In genomic region chr3:50584391-50584790, GRCh38 we compare ENCODE assay signal across 8 cellular contexts. TPM values are rescaled to one million over a fixed set of nuclear protein-coding genes. Genes with fewer than 3 reads are reported as not detected.
DNase-seq lines count a peak whose midpoint lies in the region; ATAC-seq and TF ChIP-seq lines count a peak whose summit lies in the region.

No MANE protein-coding gene starts in this region.

- no peaks in the 10 kb centered on the region; the same call in 1 of the 2 replicates for H4K20me1 ChIP-seq in GM23338 (replicated peaks; ENCODE audit: insufficient read depth)

- no peak overlapping the region for H4K8ac ChIP-seq in mesenchymal stem cell (ENCODE audit: low read length)

- no peak for TF ChIP-seq CTCF in 22Rv1 (IDR thresholded peaks at IDR 0.05)
- no peak for TF ChIP-seq CTCF in GM23338 (conservative IDR thresholded peaks at IDR 0.05; ENCODE audit: low read depth in 2 of 2)
- no peak for TF ChIP-seq CTCF in body of pancreas (IDR thresholded peaks at IDR 0.05)

- H3K4me2 ChIP-seq in GM23338 (no peak overlapping the region), mesenchymal stem cell (ENCODE audit: low read length, poor library complexity, severe bottlenecking) (no peak overlapping the region)

- H3K4me3 ChIP-seq in GM23338, result no peak overlapping the region
- H3K4me3 ChIP-seq in body of pancreas, result no peak overlapping the region
- H3K4me3 ChIP-seq in mesenchymal stem cell (ENCODE audit: insufficient read depth in 1 of 2, low read depth in 1 of 2, low read length in 2 of 2), result no peak overlapping the region

- DNase-seq in GM23338 (ENCODE audit: low spot score), result peak; percentile 25
- no peak for DNase-seq in body of pancreas
- DNase-seq in mesenchymal stem cell, result peak; percentile 14
- no peak for DNase-seq in GM19238 (ENCODE audit: insufficient read length, low spot score)
- no peak for DNase-seq in stimulated activated CD8-positive, alpha-beta memory T cell treated with anti-CD3 and anti-CD28 coated beads, Interleukin-4, amount 100 ng/mL, for 48 hours

- H2BK12ac ChIP-seq in mesenchymal stem cell (ENCODE audit: low read length in 2 of 2), result no peak overlapping the region

- H3K36me3 Mint-ChIP-seq in GM23338 (ENCODE audit: low read depth), result peaks cover 3% of the 10 kb centered on the region; the same call in 2 of the 3 replicates

- H4K91ac ChIP-seq in mesenchymal stem cell (ENCODE audit: low read length), result no peak overlapping the region

- no peaks in the 10 kb centered on the region for H3F3A ChIP-seq in GM23338 (replicated peaks; ENCODE audit: low read depth)

- intact Hi-C loops in body of pancreas (cut with DNase I), result no loop called here

- no peak overlapping the region for H2AFZ ChIP-seq in GM23338
- H2AFZ ChIP-seq in mesenchymal stem cell (ENCODE audit: low read depth, low read length), result no peak overlapping the region

- no peaks in the 10 kb centered on the region for H3K9me3 Mint-ChIP-seq in GM23338

- no peak for TF ChIP-seq POLR2A in body of pancreas (IDR thresholded peaks at IDR 0.05)

- WGBS in body of pancreas, 2 donors, result 72 to 92% methylated on average over 2 of the region's 2 CpGs
- WGBS in mesenchymal stem cell, result 53% methylated on average over 2 of the region's 2 CpGs

- H3K27ac ChIP-seq in 22Rv1 (0 out of 2 replicates have a peak overlapping the region, but pooled peaks have one; percentile 7), GM23338 (ENCODE audit: low read depth) (peak overlapping the region; percentile 63; the same call in 1 of the 2 replicates), body of pancreas (peak overlapping the region; percentile 56 to 87 (median 71)), mesenchymal stem cell (ENCODE audit: low read length, poor library complexity, severe bottlenecking) (no peak overlapping the region)

- no peak overlapping the region for H2BK5ac ChIP-seq in mesenchymal stem cell (ENCODE audit: low read depth, low read length, poor library complexity, severe bottlenecking)

- H3K79me1 ChIP-seq in mesenchymal stem cell (replicated peaks; ENCODE audit: low read length, poor library complexity, severe bottlenecking), result no peaks in the 10 kb centered on the region

- H3K27me3 ChIP-seq in GM23338 (ENCODE audit: insufficient read depth) (no peaks in the 10 kb centered on the region), body of pancreas (no peaks in the 10 kb centered on the region), mesenchymal stem cell (ENCODE audit: control insufficient read depth in 1 of 2, insufficient read depth in 1 of 2, low read length in 2 of 2) (no peaks in the 10 kb centered on the region)

- H3K4me1 ChIP-seq in GM23338 (ENCODE audit: insufficient read depth) (no peaks in the 10 kb centered on the region), body of pancreas (peaks cover 91% of the 10 kb centered on the region), mesenchymal stem cell (ENCODE audit: control insufficient read depth, insufficient read depth, low read depth, low read length) (no peaks in the 10 kb centered on the region)

- no peak overlapping the region for H3K9ac ChIP-seq in mesenchymal stem cell (ENCODE audit: low read length)

- H2AK5ac ChIP-seq in mesenchymal stem cell (ENCODE audit: low read length, severe bottlenecking), result no peak overlapping the region

- no peak overlapping the region for H2BK15ac ChIP-seq in mesenchymal stem cell (ENCODE audit: low read depth, poor library complexity, severe bottlenecking)

- no peaks in the 10 kb centered on the region for H3K79me2 ChIP-seq in GM23338 (replicated peaks; ENCODE audit: insufficient read depth)

- ATAC-seq in GM23338, result no peak; the same call in 2 of the 3 replicates
- ATAC-seq in body of pancreas, result no peak
- ATAC-seq in HG02798 (IDR thresholded peaks at IDR 0.05; ENCODE audit: poor library complexity, unreplicated experiment), result no peak
- no peak for ATAC-seq in HG02588 (IDR thresholded peaks at IDR 0.05; ENCODE audit: unreplicated experiment)

- no peaks in the 10 kb centered on the region for H3K9me3 ChIP-seq in body of pancreas
- no peaks in the 10 kb centered on the region for H3K9me3 ChIP-seq in mesenchymal stem cell (ENCODE audit: control insufficient read depth, low read length)

- no peak overlapping the region for H3K18ac ChIP-seq in mesenchymal stem cell (ENCODE audit: low read depth in 1 of 2, low read length in 2 of 2)

- no peak overlapping the region for H3K23ac ChIP-seq in mesenchymal stem cell (ENCODE audit: low read length in 2 of 2)

- H3K4ac ChIP-seq in mesenchymal stem cell (ENCODE audit: low read depth in 1 of 2, low read length in 2 of 2), result no peak overlapping the region

- peaks cover 6% of the 10 kb centered on the region for H3K4me1 Mint-ChIP-seq in GM23338

- H3K14ac ChIP-seq in mesenchymal stem cell (ENCODE audit: low read length in 2 of 2), result no peak overlapping the region

- H3K4me3 Mint-ChIP-seq in GM23338, result no peak overlapping the region; the same call in 2 of the 3 replicates

- no peaks in the 10 kb centered on the region for H3K27me3 Mint-ChIP-seq in GM23338 (ENCODE audit: insufficient read depth, low read depth, poor library complexity)

- no peaks in the 10 kb centered on the region for H3K9me2 ChIP-seq in GM23338 (ENCODE audit: insufficient read depth)

- H2BK120ac ChIP-seq in mesenchymal stem cell (ENCODE audit: low read depth, low read length), result no peak overlapping the region

- no peak overlapping the region for H3K27ac Mint-ChIP-seq in GM23338

- H3K36me3 ChIP-seq in GM23338 (ENCODE audit: insufficient read depth) (no peaks in the 10 kb centered on the region), body of pancreas (replicated peaks in 1 of 2; ENCODE audit: insufficient read depth in 1 of 2, low read depth in 2 of 2) (no peaks in the 10 kb centered on the region), mesenchymal stem cell (ENCODE audit: control insufficient read depth in 1 of 2, insufficient read depth in 2 of 2, low read depth in 1 of 2, low read length in 2 of 2) (peaks cover 24 to 32% of the 10 kb centered on the region in 2 experiments)

TF ChIP-seq in GM23338, 12 proteins besides CTCF, POLR2A, EP300 and RAD21 (continues in another document):
- TF ChIP-seq POLR2AphosphoS5 (IDR thresholded peaks at IDR 0.05; ENCODE audit: low read depth) (no peak), EZH2phosphoT487 (IDR thresholded peaks at IDR 0.05; ENCODE audit: unreplicated experiment) (no peak), EZH2 (IDR thresholded peaks at IDR 0.05; ENCODE audit: low read depth, unreplicated experiment) (no peak), ZNF114 (CRISPR knock-in tag; IDR thresholded peaks at IDR 0.05) (no peak), CREB1 (CRISPR knock-in tag; IDR thresholded peaks at IDR 0.05; ENCODE audit: low read depth) (no peak), REST (IDR thresholded peaks at IDR 0.05; ENCODE audit: unreplicated experiment) (no peak), JUNB (IDR thresholded peaks at IDR 0.05; ENCODE audit: unreplicated experiment) (no peak)

RNA-seq across cellular contexts. Expression of gene HEMK1, which starts 15.1 kb away (rescaled TPM):
- total RNA-seq in GM23338 (2014; rRNA removed; shearing (Covaris generic)), result 5.6 and 8.5 TPM in 2 replicates
- 10.1 and 11.0 TPM in 2 replicates for polyA plus RNA-seq in GM23338 (2016; fragmentation: Nextera tagmentation; extraction: Ambion mirVana)
- total RNA-seq in body of pancreas, result 1 to 10 TPM; 6.7 to 9.6 TPM
- polyA plus RNA-seq in mesenchymal stem cell (2013, experiment 1 of 2), result 13.9 TPM
- 15.8 TPM for polyA plus RNA-seq in mesenchymal stem cell (2013, experiment 2 of 2)

RNA-seq across cellular contexts. Expression of gene C3orf18, which starts 16.8 kb away (rescaled TPM):
- total RNA-seq in GM23338 (2014; rRNA removed; shearing (Covaris generic)), result 7.7 and 10.3 TPM in 2 replicates
- 2.4 TPM in 2 replicates for polyA plus RNA-seq in GM23338 (2016; fragmentation: Nextera tagmentation; extraction: Ambion mirVana)
- 10 to 100 TPM in 1 of 2 donors, 1 to 10 TPM in 1; 6.3 to 11.4 TPM for total RNA-seq in body of pancreas
- 5.1 TPM for polyA plus RNA-seq in mesenchymal stem cell (2013, experiment 1 of 2)
- 5.3 TPM for polyA plus RNA-seq in mesenchymal stem cell (2013, experiment 2 of 2)

RNA-seq across cellular contexts. Expression of gene CISH, which starts 27.2 kb away (rescaled TPM):
- total RNA-seq in GM23338 (2014; rRNA removed; shearing (Covaris generic)), result 2.7 and 3.6 TPM in 2 replicates
- polyA plus RNA-seq in GM23338 (2016; fragmentation: Nextera tagmentation; extraction: Ambion mirVana), result 2.1 and 2.2 TPM in 2 replicates
- 10 to 100 TPM in 1 of 2 donors, 1 to 10 TPM in 1; 4.9 to 19.8 TPM for total RNA-seq in body of pancreas
- 2.9 TPM for polyA plus RNA-seq in mesenchymal stem cell (2013, experiment 1 of 2)
- polyA plus RNA-seq in mesenchymal stem cell (2013, experiment 2 of 2), result 2.9 TPM

RNA-seq across cellular contexts. Expression of gene MAPKAPK3, which starts 32.6 kb away (rescaled TPM):
- total RNA-seq in GM23338 (2014; rRNA removed; shearing (Covaris generic)), result 44.9 and 51.1 TPM in 2 replicates
- 16.5 and 17.2 TPM in 2 replicates for polyA plus RNA-seq in GM23338 (2016; fragmentation: Nextera tagmentation; extraction: Ambion mirVana)
- 10 to 100 TPM; 23.6 to 29.3 TPM for total RNA-seq in body of pancreas
- polyA plus RNA-seq in mesenchymal stem cell (2013, experiment 1 of 2), result 28.7 TPM
- polyA plus RNA-seq in mesenchymal stem cell (2013, experiment 2 of 2), result 28.9 TPM

Comparison
In these comparisons a context has a peak if more than half of its experiments do, and no peak if none do; other contexts are left out.
1. DNase-seq: peak in GM23338 (single experiment) and mesenchymal stem cell (single experiment); none in body of pancreas (0 of 4), GM19238 (single experiment) and stimulated activated CD8-positive, alpha-beta memory T cell treated with anti-CD3 and anti-CD28 coated beads, Interleukin-4, amount 100 ng/mL, for 48 hours (single experiment).